7 cellular contexts compared by ENCODE assay signal in genomic region chr19:54278056-54278455, GRCh38. TPM values are rescaled to one million over a fixed set of nuclear protein-coding genes. Genes with fewer than 3 reads are reported as not detected.
"Had no signal": no experiment of that assay in that cellular context is flagged by ENCODE, and none has a peak within 500 bp of the region (broad histone marks: within the 10 kb centered on the region; RNA-seq: fewer than 3 reads in every experiment).

No MANE protein-coding gene starts in this region.

RNA-seq across cellular contexts. Expression of gene LILRB2, which starts 2.9 kb away (rescaled TPM):
- total RNA-seq: dermis microvascular lymphatic vessel endothelial cell, endodermal cell, glomerular endothelial cell, mammary epithelial cell, mesothelial cell of epicardium had no signal
- polyA plus RNA-seq: mammary epithelial cell had no signal

RNA-seq across cellular contexts. Expression of gene LILRB5, which starts 21.0 kb away (rescaled TPM):
- total RNA-seq: dermis microvascular lymphatic vessel endothelial cell, endodermal cell, glomerular endothelial cell, mammary epithelial cell, mesothelial cell of epicardium had no signal
- polyA plus RNA-seq: mammary epithelial cell had no signal

RNA-seq across cellular contexts. Expression of gene LILRA5, which starts 34.9 kb away (rescaled TPM):
- total RNA-seq: cerebellum, dermis microvascular lymphatic vessel endothelial cell, endodermal cell, glomerular endothelial cell, mammary epithelial cell, mesothelial cell of epicardium had no signal
- polyA plus RNA-seq: mammary epithelial cell had no signal

RNA-seq across cellular contexts. Expression of gene LILRA6, which starts 35.5 kb away (rescaled TPM):
- total RNA-seq: dermis microvascular lymphatic vessel endothelial cell, endodermal cell, esophagus mucosa, glomerular endothelial cell, mammary epithelial cell, mesothelial cell of epicardium had no signal
- polyA plus RNA-seq: mammary epithelial cell had no signal

RNA-seq across cellular contexts. Expression of gene LILRB3, which starts 55.2 kb away (rescaled TPM):
- total RNA-seq: dermis microvascular lymphatic vessel endothelial cell, endodermal cell, glomerular endothelial cell, mammary epithelial cell, mesothelial cell of epicardium had no signal
- polyA plus RNA-seq: mammary epithelial cell had no signal
